ENCODE assay signal across 26 cellular contexts in genomic region chr13:100399455-100399854, GRCh38.
DNase-seq lines count a peak whose midpoint lies in the region; ATAC-seq and TF ChIP-seq lines count a peak whose summit lies in the region.
"Had no signal": no experiment of that assay in that cellular context is flagged by ENCODE, and none has a peak within 500 bp of the region (broad histone marks: within the 10 kb centered on the region; RNA-seq: fewer than 3 reads in every experiment).

No MANE protein-coding gene starts in this region.

- DNase-seq in DMS 273 (lab: John Stamatoyannopoulos, UW; ENCODE audit: unreplicated experiment) (peak; percentile 57), NCI-H2029 treated with DMSO at 0.1 percent for 48 hours (lab: John Stamatoyannopoulos, UW) (peak; percentile 24), NCI-H2227 treated with DMSO at 0.1 percent for 48 hours (lab: John Stamatoyannopoulos, UW) (peak; percentile 69), medulla oblongata (ENCODE audit: extremely low spot score) (no peak), MV-4-11 (lab: John Stamatoyannopoulos, UW) (no peak)
- no peak for DNase-seq in activated CD4-positive, CD25-positive, alpha-beta regulatory T cell treated with anti-CD3 and anti-CD28 coated beads, Interleukin-2, amount 50 U/mL, for 72 hours
- no peak for DNase-seq in activated naive CD8-positive, alpha-beta T cell treated with anti-CD3 and anti-CD28 coated beads, Interleukin-2, amount 50 U/mL, for 24 hours
- DNase-seq: activated CD8-positive, alpha-beta T cell treated with anti-CD3 and anti-CD28 coated beads for 36 hours; activated effector memory CD4-positive, alpha-beta T cell treated with Interleukin-2 at 50 U/mL for 16 hours; activated naive CD8-positive, alpha-beta T cell treated with anti-CD3 and anti-CD28 coated beads for 36 hours; islet precursor cell; left ventricle myocardium superior; naive thymus-derived CD8-positive, alpha-beta T cell; NCI-H1694; PC-9; SJCRH30; stimulated activated CD4-positive, alpha-beta T cell treated with anti-CD3 and anti-CD28 coated beads, Interleukin-2, amount 100 ng/mL, for 48 hours; T-cell had no signal

- H3K27ac ChIP-seq in HEK293 (ENCODE audit: extremely low read depth, low read depth, low read length) = no peak overlapping the region
- H3K27ac ChIP-seq: BLaER1 treated with 17β-estradiol and CSF1 and Interleukin-3, amounts not matched to agents 10 nM and 100 nM; PC-9; right atrium auricular region; SJCRH30; suprapubic skin had no signal

- H3K4me1 Mint-ChIP-seq in activated naive CD8-positive, alpha-beta T cell treated with anti-CD3 and anti-CD28 coated beads, Interleukin-2, amount 50 U/mL, for 24 hours = peaks cover 4% of the 10 kb centered on the region
- H3K4me1 Mint-ChIP-seq: central memory CD8-positive, alpha-beta T cell had no signal

- no peak overlapping the region for H3K27ac Mint-ChIP-seq in activated naive CD8-positive, alpha-beta T cell treated with anti-CD3 and anti-CD28 coated beads, Interleukin-2, amount 50 U/mL, for 24 hours
- H3K27ac Mint-ChIP-seq: activated CD8-positive, alpha-beta T cell treated with anti-CD3 and anti-CD28 coated beads for 36 hours; activated naive CD8-positive, alpha-beta T cell treated with anti-CD3 and anti-CD28 coated beads for 36 hours; mesothelial cell of epicardium; naive thymus-derived CD8-positive, alpha-beta T cell; stimulated activated effector memory CD8-positive, alpha-beta T cell treated with anti-CD3 and anti-CD28 coated beads, Interleukin-12 subunit alpha, Interleukin-12 subunit beta, amount 100 ng/mL, for 72 hours; T-cell had no signal

- TF ChIP-seq CTCF in HEK293 (tag by site-specific recombination; IDR thresholded peaks at IDR 0.05) = no peak

- H3K4me1 ChIP-seq in HEK293 (ENCODE audit: control insufficient read depth, insufficient read depth, low read length) = peaks cover 6% of the 10 kb centered on the region; the same call in 1 of the 2 replicates
- H3K4me1 ChIP-seq: right atrium auricular region, suprapubic skin had no signal

- H3K9me3 ChIP-seq in HEK293 (ENCODE audit: control insufficient read depth, insufficient read depth, low read depth, low read length) = no peaks in the 10 kb centered on the region
- H3K9me3 ChIP-seq: right atrium auricular region, SJCRH30, suprapubic skin had no signal

- POLR2A ChIA-PET in HEK293 (lab: Yijun Ruan, JAX) = no interaction called here

- H3K36me3 Mint-ChIP-seq in activated naive CD8-positive, alpha-beta T cell treated with anti-CD3 and anti-CD28 coated beads, Interleukin-2, amount 50 U/mL, for 24 hours (ENCODE audit: low read depth) = peaks cover 30% of the 10 kb centered on the region
- H3K36me3 Mint-ChIP-seq: stimulated activated effector memory CD8-positive, alpha-beta T cell treated with anti-CD3 and anti-CD28 coated beads, Interleukin-12 subunit alpha, Interleukin-12 subunit beta, amount 100 ng/mL, for 72 hours had no signal

- H3K9me3 Mint-ChIP-seq in activated naive CD8-positive, alpha-beta T cell treated with anti-CD3 and anti-CD28 coated beads, Interleukin-2, amount 50 U/mL, for 24 hours = peaks cover 26% of the 10 kb centered on the region

- no peak overlapping the region for H3K4me3 ChIP-seq in HEK293 (ENCODE audit: low read depth, low read length)
- H3K4me3 ChIP-seq: BLaER1 treated with 17β-estradiol and CSF1 and Interleukin-3, amounts not matched to agents 10 nM and 100 nM; PC-9; right atrium auricular region; SJCRH30; suprapubic skin had no signal

- CTCF ChIA-PET in HEK293 (lab: Yijun Ruan, JAX) = no interaction called here

- no peaks in the 10 kb centered on the region for H3K36me3 ChIP-seq in HEK293 (ENCODE audit: control insufficient read depth in 2 of 2, insufficient read depth in 1 of 2, low read length in 2 of 2)
- H3K36me3 ChIP-seq: right atrium auricular region, SJCRH30, suprapubic skin had no signal

- H3K27me3 Mint-ChIP-seq in activated naive CD8-positive, alpha-beta T cell treated with anti-CD3 and anti-CD28 coated beads, Interleukin-2, amount 50 U/mL, for 24 hours = no peaks in the 10 kb centered on the region
- H3K27me3 Mint-ChIP-seq: activated CD8-positive, alpha-beta T cell treated with anti-CD3 and anti-CD28 coated beads for 36 hours; activated naive CD8-positive, alpha-beta T cell treated with anti-CD3 and anti-CD28 coated beads for 36 hours; central memory CD8-positive, alpha-beta T cell; naive thymus-derived CD8-positive, alpha-beta T cell; T-cell had no signal

- no peak overlapping the region for H3K4me3 Mint-ChIP-seq in activated naive CD8-positive, alpha-beta T cell treated with anti-CD3 and anti-CD28 coated beads, Interleukin-2, amount 50 U/mL, for 24 hours
- H3K4me3 Mint-ChIP-seq: activated CD8-positive, alpha-beta T cell treated with anti-CD3 and anti-CD28 coated beads for 36 hours; activated naive CD8-positive, alpha-beta T cell treated with anti-CD3 and anti-CD28 coated beads for 36 hours; central memory CD8-positive, alpha-beta T cell; mesothelial cell of epicardium; naive thymus-derived CD8-positive, alpha-beta T cell; stimulated activated effector memory CD8-positive, alpha-beta T cell treated with anti-CD3 and anti-CD28 coated beads, Interleukin-12 subunit alpha, Interleukin-12 subunit beta, amount 100 ng/mL, for 72 hours; T-cell had no signal

- ATAC-seq in activated naive CD8-positive, alpha-beta T cell treated with anti-CD3 and anti-CD28 coated beads, Interleukin-2, amount 50 U/mL, for 24 hours = no peak
- ATAC-seq: activated CD4-positive, CD25-positive, alpha-beta regulatory T cell treated with anti-CD3 and anti-CD28 coated beads, Interleukin-2, amount 50 U/mL, for 24 hours; activated CD8-positive, alpha-beta T cell treated with anti-CD3 and anti-CD28 coated beads for 36 hours; left ventricle myocardium superior; naive thymus-derived CD8-positive, alpha-beta T cell; stimulated activated effector memory CD8-positive, alpha-beta T cell treated with anti-CD3 and anti-CD28 coated beads, Interleukin-12 subunit alpha, Interleukin-12 subunit beta, amount 100 ng/mL, for 72 hours; T-cell had no signal

TF ChIP-seq in HEK293, 187 proteins besides CTCF, POLR2A, EP300 and RAD21:
- TF ChIP-seq ZBTB44 (tag by site-specific recombination; IDR thresholded peaks at IDR 0.05) = 0 out of 2 replicates have a peak, but pooled peaks have one; percentile 16
- peak; percentile 76 for TF ChIP-seq OSR2 (tag by site-specific recombination; IDR thresholded peaks at IDR 0.05)
- peak; percentile 19; the same call in 1 of the 2 replicates for TF ChIP-seq ZBTB8A (tag by site-specific recombination; IDR thresholded peaks at IDR 0.05)
- TF ChIP-seq ZNF629 (tag by site-specific recombination; IDR thresholded peaks at IDR 0.05) = peak; percentile 17; the same call in 1 of the 2 replicates
- TF ChIP-seq KLF17 (tag by site-specific recombination; IDR thresholded peaks at IDR 0.05) = no peak
- TF ChIP-seq FEZF1 (tag by site-specific recombination; IDR thresholded peaks at IDR 0.05) = peak; percentile 49
- peak; percentile 92 for TF ChIP-seq PRDM6 (tag by site-specific recombination; IDR thresholded peaks at IDR 0.05)
- TF ChIP-seq ZNF626 (tag by site-specific recombination; IDR thresholded peaks at IDR 0.05) = no peak
- 0 out of 2 replicates have a peak, but pooled peaks have one; percentile 36 for TF ChIP-seq ZEB2 (tag by site-specific recombination; IDR thresholded peaks at IDR 0.05)
- TF ChIP-seq ZNF133 (tag by site-specific recombination; IDR thresholded peaks at IDR 0.05) = no peak
- 0 out of 2 replicates have a peak, but pooled peaks have one; percentile 33 for TF ChIP-seq ZBTB17 (tag by site-specific recombination; IDR thresholded peaks at IDR 0.05)

Comparison
In these comparisons a context has a peak if more than half of its experiments do, and no peak if none do; other contexts are left out.
1. DNase-seq: peak in DMS 273 (single experiment), NCI-H2029 treated with DMSO at 0.1 percent for 48 hours (single experiment) and NCI-H2227 treated with DMSO at 0.1 percent for 48 hours (single experiment); none in activated CD4-positive, CD25-positive, alpha-beta regulatory T cell treated with anti-CD3 and anti-CD28 coated beads, Interleukin-2, amount 50 U/mL, for 72 hours (single experiment), activated naive CD8-positive, alpha-beta T cell treated with anti-CD3 and anti-CD28 coated beads, Interleukin-2, amount 50 U/mL, for 24 hours (single experiment), medulla oblongata (single experiment) and MV-4-11 (single experiment).